Comparison of ENCODE assay signal across 8 cellular contexts in genomic region chr19:5968431-5969373, GRCh38. TPM values are rescaled to one million over a fixed set of nuclear protein-coding genes. Genes with fewer than 3 reads are reported as not detected.
DNase-seq lines count a peak whose midpoint lies in the region; ATAC-seq, FAIRE-seq and TF ChIP-seq lines count a peak whose summit lies in the region.

No MANE protein-coding gene starts in this region.

- TF ChIP-seq CTCF in DOHH2 (IDR thresholded peaks at IDR 0.05; ENCODE audit: low read depth, low read length, poor library complexity, severe bottlenecking) = no peak
- TF ChIP-seq CTCF in Peyer's patch (IDR thresholded peaks at IDR 0.05) = no peak

- H3K4me1 ChIP-seq in DOHH2 (ENCODE audit: control insufficient read depth, low read length) (peaks cover 23% of the 10 kb centered on the region), Peyer's patch (peaks cover 5 to 40% (median 13%) of the 10 kb centered on the region in 4 donors), trophoblast cell (ENCODE audit: control insufficient read depth in 1 of 2, insufficient read depth in 2 of 2, low read length in 2 of 2) (peaks cover 29 to 41% of the 10 kb centered on the region in 2 experiments)

- no peak for FAIRE-seq in GM19239 (lab: Jason Lieb, UNC)

- H4K20me1 ChIP-seq in DOHH2 (ENCODE audit: control insufficient read depth, insufficient read depth, low read depth, low read length) = peaks cover 40% of the 10 kb centered on the region

- peak overlapping the region; percentile 35 for H3K4ac ChIP-seq in trophoblast cell (ENCODE audit: low read depth, low read length)

- H2BK120ac ChIP-seq in trophoblast cell (ENCODE audit: insufficient read depth, low read length, poor library complexity) = no peak overlapping the region

- peaks cover 100% of the 10 kb centered on the region for H3K79me2 ChIP-seq in DOHH2 (ENCODE audit: control insufficient read depth, low read length)
- H3K79me2 ChIP-seq in trophoblast cell (ENCODE audit: control insufficient read depth, insufficient read depth, low read length, poor library complexity) = peaks cover 30% of the 10 kb centered on the region

- no peak overlapping the region for H3K14ac ChIP-seq in trophoblast cell (ENCODE audit: low read length)

- H4K12ac ChIP-seq in trophoblast cell (ENCODE audit: low read depth, low read length) = no peak overlapping the region

- no peak for TF ChIP-seq POLR2A in Peyer's patch (IDR thresholded peaks at IDR 0.05)

- no peak overlapping the region for H2BK5ac ChIP-seq in trophoblast cell (ENCODE audit: low read depth, low read length, poor library complexity)

- H4K91ac ChIP-seq in trophoblast cell (ENCODE audit: low read depth, low read length) = no peak overlapping the region

- H3K27ac ChIP-seq in DOHH2 (ENCODE audit: low read depth, low read length) (no peak overlapping the region), Peyer's patch (peak overlapping the region; percentile 12 to 76 (median 45)), trophoblast cell (ENCODE audit: low read depth, low read length) (peak overlapping the region; percentile 40)

- no peak overlapping the region for H2AFZ ChIP-seq in trophoblast cell (ENCODE audit: insufficient read depth, low read length, poor library complexity)

- H2BK12ac ChIP-seq in trophoblast cell (ENCODE audit: low read length) = no peak overlapping the region

- no peaks in the 10 kb centered on the region for H3K27me3 ChIP-seq in DOHH2 (ENCODE audit: control insufficient read depth, low read length)
- no peaks in the 10 kb centered on the region for H3K27me3 ChIP-seq in Peyer's patch
- H3K27me3 ChIP-seq in trophoblast cell (ENCODE audit: insufficient read depth, low read length) = no peaks in the 10 kb centered on the region

- H3F3A ChIP-seq in DOHH2 (ENCODE audit: control insufficient read depth, insufficient read depth) = no peaks in the 10 kb centered on the region

- H3K9me3 ChIP-seq in DOHH2 (ENCODE audit: control insufficient read depth, insufficient read depth, low read length) (no peaks in the 10 kb centered on the region), Peyer's patch (no peaks in the 10 kb centered on the region), trophoblast cell (ENCODE audit: insufficient read depth, low read depth, low read length) (no peaks in the 10 kb centered on the region)

- peaks cover 2% of the 10 kb centered on the region for H3K79me1 ChIP-seq in trophoblast cell (ENCODE audit: low read length)

- no peak overlapping the region for H3K9ac ChIP-seq in trophoblast cell (ENCODE audit: low read length)

- no peaks in the 10 kb centered on the region for H3K9me2 ChIP-seq in DOHH2 (replicated peaks; ENCODE audit: control insufficient read depth, low read length)

- in situ Hi-C loops in ACHN (cut with HindIII; ENCODE audit: low pct_ligation_motif_present, low pct_unique_long_range_greater_than_20kb, low sequenced_read_pairs) = no loop called here

- DNase-seq in Peyer's patch = no peak
- no peak for DNase-seq in trophoblast cell
- DNase-seq in GM19239 (ENCODE audit: insufficient read length, low spot score) = no peak
- no peak for DNase-seq in NCI-H2107 treated with DMSO at 0.1 percent for 48 hours (lab: John Stamatoyannopoulos, UW; ENCODE audit: unreplicated experiment)
- DNase-seq in SKM-1 treated with dmso at 0.1 percent for 144 hours (lab: John Stamatoyannopoulos, UW; ENCODE audit: unreplicated experiment) = no peak
- no peak for DNase-seq in ACHN

- peaks cover 55% of the 10 kb centered on the region for H3K36me3 ChIP-seq in DOHH2 (ENCODE audit: control insufficient read depth, low read length)
- H3K36me3 ChIP-seq in Peyer's patch = peaks cover 0 to 9% (median 0%) of the 10 kb centered on the region in 3 donors
- peaks cover 9 to 18% of the 10 kb centered on the region in 2 experiments for H3K36me3 ChIP-seq in trophoblast cell (ENCODE audit: control insufficient read depth in 1 of 2, insufficient read depth in 2 of 2, low read length in 2 of 2)

- no peak overlapping the region for H2AK5ac ChIP-seq in trophoblast cell (ENCODE audit: low read length)

- H3K18ac ChIP-seq in trophoblast cell (ENCODE audit: low read length) = peak overlapping the region; percentile 59

- H4K8ac ChIP-seq in trophoblast cell (ENCODE audit: low read depth, low read length) = no peak overlapping the region

- peak overlapping the region; percentile 46 for H3K4me2 ChIP-seq in DOHH2 (ENCODE audit: low read length)
- H3K4me2 ChIP-seq in trophoblast cell (ENCODE audit: low read length) = peak overlapping the region; percentile 4

- ATAC-seq in esophagus mucosa = peak; percentile 59

- H3K4me3 ChIP-seq in DOHH2 (ENCODE audit: low read length) (peak overlapping the region; percentile 34), Peyer's patch (no peak overlapping the region), trophoblast cell (ENCODE audit: low read depth, low read length) (no peak overlapping the region)

- no peak overlapping the region for H3K23ac ChIP-seq in trophoblast cell (ENCODE audit: low read length)

- no CpG with 5 or more reads among the region's 18 CpGs for WGBS in trophoblast cell (ENCODE audit: extremely low coverage, insufficient coverage, insufficient read length)

RNA-seq across cellular contexts. Expression of gene RANBP3, which starts 9.2 kb away (rescaled TPM):
- total RNA-seq in Peyer's patch (100 to 1,000 TPM in 2 of 4 donors, 10 to 100 TPM in 2; 59.7 to 104 (median 91.1) TPM), esophagus mucosa (49.6 TPM)
- 85.2 and 95.7 TPM in 2 replicates for polyA plus RNA-seq in trophoblast cell (2013)

RNA-seq across cellular contexts. Expression of gene CAPS, which starts 54.6 kb away (rescaled TPM):
- 10 to 100 TPM in 3 of 4 donors, 1 to 10 TPM in 1; 9.5 to 44.6 (median 24.4) TPM for total RNA-seq in Peyer's patch
- total RNA-seq in esophagus mucosa = 2.7 TPM
- polyA plus RNA-seq in trophoblast cell (2013) = 3.7 and 3.8 TPM in 2 replicates
